In the genomic region with DNA sequence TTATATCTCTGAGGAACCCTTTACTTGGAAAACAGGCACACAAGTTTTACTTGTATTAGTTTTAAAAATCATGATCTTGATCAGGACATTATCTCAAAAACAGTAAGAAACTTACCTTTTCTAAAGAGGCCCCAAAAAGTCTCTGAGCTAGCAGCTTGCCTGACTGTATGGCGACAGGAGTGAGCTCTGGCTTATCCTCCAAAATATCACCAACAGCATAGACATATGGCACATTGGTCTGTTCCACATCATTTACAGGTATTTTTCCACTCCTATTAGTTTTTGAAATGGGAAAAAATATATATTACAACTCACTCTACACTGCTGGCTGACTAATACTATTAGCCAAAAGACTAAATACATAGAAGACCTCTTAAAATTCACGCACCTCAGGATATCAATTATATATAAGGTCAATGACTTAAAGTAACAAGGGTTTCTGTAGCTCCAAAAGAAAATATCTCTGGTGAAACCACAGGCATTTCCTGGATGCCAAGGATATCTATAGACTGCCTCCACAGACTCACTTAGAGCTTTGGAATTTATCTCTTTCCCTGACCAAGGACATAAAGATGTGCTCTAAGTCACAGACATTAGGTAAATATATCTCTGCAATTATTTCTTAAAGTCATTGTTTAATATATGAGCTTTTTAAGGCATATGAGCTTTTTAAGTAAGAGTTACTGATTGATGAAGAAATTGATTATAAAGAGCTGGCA, we compare ENCODE assay signal across 16 cellular contexts. TPM values are rescaled to one million over a fixed set of nuclear protein-coding genes. Genes with fewer than 3 reads are reported as not detected.
A peak's percentile ranks its signal among the peaks of the same experiment; 100 is the strongest.
DNase-seq lines count a peak whose midpoint lies in the region; ATAC-seq and TF ChIP-seq lines count a peak whose summit lies in the region.
"Had no signal": no experiment of that assay in that cellular context is flagged by ENCODE, and none has a peak within 500 bp of the region (broad histone marks: within the 10 kb centered on the region; RNA-seq: fewer than 3 reads in every experiment).

No MANE protein-coding gene starts in this region.

- no peaks in the 10 kb centered on the region for H3K79me2 ChIP-seq in HCT116 (ENCODE audit: insufficient read depth, low read length)

- peak overlapping the region; percentile 21 for H3K4me2 ChIP-seq in HCT116 (ENCODE audit: low read length)
- H3K4me2 ChIP-seq in skeletal muscle satellite cell (ENCODE audit: low read length): peak overlapping the region; percentile 56

- H3K4me1 ChIP-seq in HCT116 (ENCODE audit: control insufficient read depth in 1 of 2, insufficient read depth in 2 of 2, low read length in 2 of 2): peaks cover 0 to 21% of the 10 kb centered on the region in 2 experiments; a peak in 2 of 4 replicates
- H3K4me1 ChIP-seq in skeletal muscle satellite cell (ENCODE audit: control insufficient read depth, insufficient read depth, low read length): peaks cover 53% of the 10 kb centered on the region
- H3K4me1 ChIP-seq in heart left ventricle: peaks cover 0 to 16% (median 2%) of the 10 kb centered on the region in 12 donors
- H3K4me1 ChIP-seq: right lobe of liver had no signal

- no peak overlapping the region for H2AFZ ChIP-seq in HCT116 (ENCODE audit: low read depth, low read length, poor library complexity, severe bottlenecking)

- intact Hi-C loops in HCT116 (cut with micrococcal nuclease) (no loop called here), heart left ventricle (cut with DNase I) (loop anchor here in 1 of 10 donors (1.0 kb wide), 1 partner anchor 14 kb away; no protein-coding TSS in a partner anchor)

- ATAC-seq in HCT116 (peak; percentile 63; the same call in 1 of the 2 replicates), heart left ventricle (no peak), GM21367 (IDR thresholded peaks at IDR 0.05; ENCODE audit: unreplicated experiment) (no peak), GM21786 (IDR thresholded peaks at IDR 0.05; ENCODE audit: unreplicated experiment) (no peak)
- ATAC-seq: CD8-positive, alpha-beta T cell; right lobe of liver had no signal

- no peaks in the 10 kb centered on the region for H3K9me2 ChIP-seq in HCT116 (ENCODE audit: insufficient read depth)

- H3K9me3 ChIP-seq in HCT116 (ENCODE audit: control insufficient read depth in 1 of 2, insufficient read depth in 1 of 2, low read depth in 1 of 2, low read length in 2 of 2) (no peaks in the 10 kb centered on the region), skeletal muscle satellite cell (replicated peaks; ENCODE audit: low read length) (peaks cover 5% of the 10 kb centered on the region), heart left ventricle (no peaks in the 10 kb centered on the region)
- H3K9me3 ChIP-seq: right lobe of liver had no signal

- CTCF ChIA-PET in HCT116 (lab: Charles Lee): no interaction called here

- TF ChIP-seq POLR2A in HCT116 (IDR thresholded peaks at IDR 0.05; ENCODE audit: borderline replicate concordance, extremely low read depth, insufficient read depth, insufficient read length) (no peak), heart left ventricle (IDR thresholded peaks at IDR 0.05) (no peak)

- H3K9ac ChIP-seq in HCT116 (ENCODE audit: low read length): no peak overlapping the region
- peak overlapping the region; percentile 37 for H3K9ac ChIP-seq in skeletal muscle satellite cell (ENCODE audit: low read depth, low read length)

- TF ChIP-seq RAD21 in HCT116 (IDR thresholded peaks at IDR 0.05; ENCODE audit: low read depth): no peak

- DNase-seq in HCT116 (ENCODE audit: low read depth, low spot score) (no peak), SW 1271 (lab: John Stamatoyannopoulos, UW) (peak; percentile 12 to 86), fibroblast of mammary gland (ENCODE audit: low read depth) (peak; percentile 32), heart left ventricle (no peak)
- no peak for DNase-seq in activated naive CD4-positive, alpha-beta T cell treated with Interleukin-2 at 50 U/mL for 16 hours
- DNase-seq: activated CD4-positive, alpha-beta T cell treated with anti-CD3 and anti-CD28 coated beads, Interleukin-2, amount 50 U/mL, for 1 hour; aorta; CD8-positive, alpha-beta T cell; NCI-H1048; nephron progenitor cell; OCI-M1; right lobe of liver; T-helper 9 cell had no signal

- RAD21 ChIA-PET in HCT116 (lab: Charles Lee; ENCODE audit: low non-redundant PET in 1 of 2, low total read pairs in 2 of 2, uncharacterized antibody in 2 of 2, unreplicated experiment in 2 of 2): no interaction called here

- H3K27ac ChIP-seq in HCT116 (ENCODE audit: low read depth, low read length) (no peak overlapping the region), heart left ventricle (no peak overlapping the region)
- H3K27ac ChIP-seq: right lobe of liver had no signal

- H3K27me3 ChIP-seq in HCT116 (ENCODE audit: insufficient read depth, low read length): no peaks in the 10 kb centered on the region
- H3K27me3 ChIP-seq in skeletal muscle satellite cell (ENCODE audit: control insufficient read depth, insufficient read depth, low read length): no peaks in the 10 kb centered on the region
- no peaks in the 10 kb centered on the region for H3K27me3 ChIP-seq in heart left ventricle
- H3K27me3 ChIP-seq: right lobe of liver had no signal

- H4K20me1 ChIP-seq in HCT116 (ENCODE audit: insufficient read depth): no peaks in the 10 kb centered on the region

- TF ChIP-seq CTCF in HCT116 (IDR thresholded peaks at IDR 0.05 in 2 of 3, conservative IDR thresholded peaks at IDR 0.05 in 1 of 3; ENCODE audit: borderline replicate concordance in 1 of 3, insufficient read depth in 1 of 3, low read depth in 2 of 3, low read length in 2 of 3) (no peak), fibroblast of mammary gland (conservative IDR thresholded peaks at IDR 0.05; ENCODE audit: control insufficient read depth, insufficient read depth, low read depth, low read length) (no peak), heart left ventricle (IDR thresholded peaks at IDR 0.05) (no peak)

- 85 to 91% (median 90%) methylated on average over 2 of the region's 2 CpGs for WGBS in heart left ventricle, 4 donors

- POLR2A ChIA-PET in HCT116 (lab: Charles Lee): no interaction called here

- no TSS peak for BruUV-seq in HCT116 (replicated peaks; lab: Mats Ljungman, UMichigan)

- H3K36me3 ChIP-seq in HCT116 (ENCODE audit: control insufficient read depth in 1 of 2, insufficient read depth in 2 of 2, low read length in 2 of 2) (no peaks in the 10 kb centered on the region; a peak in 2 of 4 replicates), skeletal muscle satellite cell (ENCODE audit: insufficient read depth, low read length) (peaks cover 7% of the 10 kb centered on the region), heart left ventricle (peaks cover 0 to 21% (median 0%) of the 10 kb centered on the region in 9 donors)

- H3K4me3 ChIP-seq in HCT116 (replicated peaks in 1 of 2; ENCODE audit: low read depth in 1 of 2, low read length in 2 of 2): no peak overlapping the region
- H3K4me3 ChIP-seq in fibroblast of mammary gland (ENCODE audit: control insufficient read depth, low read depth, low read length): no peak overlapping the region
- no peak overlapping the region for H3K4me3 ChIP-seq in skeletal muscle satellite cell (ENCODE audit: low read length)
- H3K4me3 ChIP-seq in heart left ventricle: no peak overlapping the region
- H3K4me3 ChIP-seq: right lobe of liver had no signal

TF ChIP-seq in HCT116, 20 proteins besides CTCF, POLR2A, EP300 and RAD21:
- no peak for TF ChIP-seq FOSL1 (IDR thresholded peaks at IDR 0.05; ENCODE audit: low read depth)
- no peak for TF ChIP-seq ELF1 (IDR thresholded peaks at IDR 0.05; ENCODE audit: borderline replicate concordance, low read depth)

RNA-seq across cellular contexts. Expression of a gene that starts 33.1 kb away (rescaled TPM):
- 19.3 TPM for total RNA-seq in HCT116 (2021; ENCODE audit: unreplicated experiment)
- polyA plus RNA-seq in HCT116 (2012): 17.9 and 18.0 TPM in 2 replicates
- total RNA-seq in skeletal muscle satellite cell (2012; rRNA removed): 8.3 and 10.1 TPM in 2 replicates
- total RNA-seq in heart left ventricle: 1 to 10 TPM; 2.9 to 8.2 (median 6.0) TPM
- 1 to 10 TPM; 1.7 to 4.6 TPM for polyA plus RNA-seq in heart left ventricle

Comparison
In these comparisons a context has a peak if more than half of its experiments do, and no peak if none do; other contexts are left out.
1. DNase-seq: peak in SW 1271 (2 of 2) and fibroblast of mammary gland (single experiment); none in HCT116 (single experiment), heart left ventricle (0 of 5) and activated naive CD4-positive, alpha-beta T cell treated with Interleukin-2 at 50 U/mL for 16 hours (single experiment).